ENCODE assay signal across 8 cellular contexts in genomic region chr22:29625090-29625825, GRCh38. TPM values are rescaled to one million over a fixed set of nuclear protein-coding genes. Genes with fewer than 3 reads are reported as not detected.
A peak's percentile ranks its signal among the peaks of the same experiment; 100 is the strongest.
DNase-seq lines count a peak whose midpoint lies in the region; ATAC-seq and TF ChIP-seq lines count a peak whose summit lies in the region.

No MANE protein-coding gene starts in this region.

- H3K9ac ChIP-seq in Karpas-422 (ENCODE audit: low read length) = no peak overlapping the region

- H3K4me3 ChIP-seq in Karpas-422 (ENCODE audit: low read length) (no peak overlapping the region), left lung (no peak overlapping the region), stomach (no peak overlapping the region)

- H3K27ac ChIP-seq in Karpas-422 (ENCODE audit: low read length) = no peak overlapping the region
- no peak overlapping the region for H3K27ac ChIP-seq in left lung
- peak overlapping the region in 4 of 5 donors; percentile 12 to 56 (median 48) for H3K27ac ChIP-seq in stomach

- TF ChIP-seq POLR2A in stomach (IDR thresholded peaks at IDR 0.05) = no peak

- H2AFZ ChIP-seq in Karpas-422 (ENCODE audit: low read length) = no peak overlapping the region

- peak; percentile 74 for ATAC-seq in left lung

- H3K9me3 ChIP-seq in Karpas-422 (ENCODE audit: low read length) (no peaks in the 10 kb centered on the region), left lung (no peaks in the 10 kb centered on the region), stomach (no peaks in the 10 kb centered on the region)

- 69 to 73% (median 71%) methylated on average over 12 of the region's 12 CpGs for WGBS in stomach, 5 donors

- H3K4me1 ChIP-seq in Karpas-422 (ENCODE audit: low read length) (0 out of 2 replicates have a peak, but pooled peaks cover 6% of the 10 kb centered on the region), left lung (peaks cover 32 to 66% of the 10 kb centered on the region in 2 donors), stomach (peaks cover 11 to 68% (median 38%) of the 10 kb centered on the region in 4 donors)

- intact Hi-C loops in left lung (cut with DNase I) (no loop called here), stomach (cut with DNase I; ENCODE audit: low total_unique reads) (no loop called here)

- peak; percentile 9 for DNase-seq in DMS79 treated with DMSO at 0.1 percent for 48 hours (lab: John Stamatoyannopoulos, UW)
- DNase-seq in DMS79 (lab: John Stamatoyannopoulos, UW) = no peak
- peak; percentile 71 for DNase-seq in Karpas-422
- DNase-seq in SW 1271 (lab: John Stamatoyannopoulos, UW) = peak; percentile 10 to 75
- peak; percentile 75 for DNase-seq in cerebellar cortex (ENCODE audit: low spot score)
- no peak for DNase-seq in left lung
- DNase-seq in stomach = peak; percentile 60
- no peak for DNase-seq in NCI-H1436 treated with DMSO at 0.1 percent for 48 hours (lab: John Stamatoyannopoulos, UW)

- H3K4me2 ChIP-seq in Karpas-422 (ENCODE audit: low read depth, low read length, poor library complexity, severe bottlenecking) = no peak overlapping the region

- H3K36me3 ChIP-seq in Karpas-422 (ENCODE audit: insufficient read depth, low read length) = no peaks in the 10 kb centered on the region
- no peaks in the 10 kb centered on the region for H3K36me3 ChIP-seq in left lung
- H3K36me3 ChIP-seq in stomach = no peaks in the 10 kb centered on the region

- H3K9me2 ChIP-seq in Karpas-422 (replicated peaks; ENCODE audit: insufficient read depth, low read length) = no peaks in the 10 kb centered on the region

- TF ChIP-seq CTCF in left lung (IDR thresholded peaks at IDR 0.05) (peak; percentile 76 to 88), stomach (IDR thresholded peaks at IDR 0.05) (peak in 5 of 7 experiments; percentile 63 to 84 (median 70))

- TF ChIP-seq EP300 in stomach (IDR thresholded peaks at IDR 0.05) = no peak

- no peaks in the 10 kb centered on the region for H3K27me3 ChIP-seq in Karpas-422 (ENCODE audit: low read length)
- no peaks in the 10 kb centered on the region for H3K27me3 ChIP-seq in left lung
- H3K27me3 ChIP-seq in stomach = no peaks in the 10 kb centered on the region

- H3K79me2 ChIP-seq in Karpas-422 (ENCODE audit: low read length) = peaks cover 49% of the 10 kb centered on the region

- H4K20me1 ChIP-seq in Karpas-422 (ENCODE audit: insufficient read depth, low read depth, low read length) = peaks cover 78% of the 10 kb centered on the region

RNA-seq across cellular contexts. Expression of gene NF2, which starts 21.8 kb away (rescaled TPM):
- total RNA-seq in Karpas-422 (2014; rRNA removed; shearing (Covaris generic); ENCODE audit: low replicate concordance) = 19.0 and 24.2 TPM in 2 replicates
- total RNA-seq in left lung (10 to 100 TPM; 45.2 to 65.3 TPM), stomach (10 to 100 TPM; 16.9 to 37.6 (median 20.3) TPM)
- 1 to 10 TPM; 5.8 to 8.4 (median 8.3) TPM for polyA plus RNA-seq in stomach

RNA-seq across cellular contexts. Expression of gene NIPSNAP1, which starts 44.3 kb away (rescaled TPM):
- 75.9 and 100 TPM in 2 replicates for total RNA-seq in Karpas-422 (2014; rRNA removed; shearing (Covaris generic); ENCODE audit: low replicate concordance)
- 10 to 100 TPM; 25.1 to 38.6 TPM for total RNA-seq in left lung
- 10 to 100 TPM in 4 of 5 donors, 1 to 10 TPM in 1; 7.1 to 58.9 (median 24.4) TPM for total RNA-seq in stomach
- 10 to 100 TPM; 23.1 to 37.3 (median 30.7) TPM for polyA plus RNA-seq in stomach

Comparison
In these comparisons a context has a peak if more than half of its experiments do, and no peak if none do; other contexts are left out.
1. DNase-seq: peak in DMS79 treated with DMSO at 0.1 percent for 48 hours (single experiment), Karpas-422 (single experiment), SW 1271 (2 of 2), cerebellar cortex (single experiment) and stomach (single experiment); none in DMS79 (single experiment), left lung (0 of 2) and NCI-H1436 treated with DMSO at 0.1 percent for 48 hours (single experiment).
2. H3K27ac ChIP-seq: peak in stomach (4 of 5); none in Karpas-422 (single experiment) and left lung (0 of 2).